20 cellular contexts compared by ENCODE assay signal in the genomic region with DNA sequence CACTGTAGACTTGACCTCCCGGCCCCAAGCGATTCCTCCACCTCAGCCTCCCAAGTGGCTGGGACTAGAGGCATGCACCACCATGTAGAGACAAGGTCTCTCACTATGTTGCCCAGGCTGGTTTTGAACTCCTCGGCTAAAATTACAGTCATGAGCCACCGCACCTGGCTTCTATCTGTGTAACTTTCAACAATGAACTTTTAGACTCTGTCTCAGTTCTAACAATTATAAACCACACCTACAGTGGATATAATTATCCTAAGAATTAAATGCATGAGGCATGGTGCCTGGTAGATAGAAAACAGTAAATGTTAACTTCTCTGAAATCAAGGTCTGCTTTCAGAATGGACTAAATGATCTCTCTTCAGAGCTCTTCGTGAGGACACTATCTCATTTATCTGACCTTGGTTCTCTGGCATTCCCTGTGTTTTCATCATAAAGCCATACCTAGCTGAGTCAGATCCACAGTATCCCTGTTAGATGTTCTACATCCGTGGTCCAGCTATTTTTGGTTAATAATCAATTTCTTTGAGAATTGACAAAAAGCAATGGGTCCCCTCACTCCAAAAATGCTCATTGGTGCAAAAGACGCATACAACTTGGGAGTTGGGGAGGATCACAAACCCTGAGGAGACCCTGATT. TPM values are rescaled to one million over a fixed set of nuclear protein-coding genes. Genes with fewer than 3 reads are reported as not detected.
A peak's percentile ranks its signal among the peaks of the same experiment; 100 is the strongest.
DNase-seq lines count a peak whose midpoint lies in the region; ATAC-seq, FAIRE-seq and TF ChIP-seq lines count a peak whose summit lies in the region.
"Had no signal": no experiment of that assay in that cellular context is flagged by ENCODE, and none has a peak within 500 bp of the region (broad histone marks: within the 10 kb centered on the region; RNA-seq: fewer than 3 reads in every experiment).

No MANE protein-coding gene starts in this region.

- H3K79me1 ChIP-seq in neuronal stem cell (ENCODE audit: low read depth, low read length), result no peaks in the 10 kb centered on the region

- H3K4me2 ChIP-seq in A549 (peak overlapping the region; percentile 67), neuronal stem cell (ENCODE audit: insufficient read depth, low read length, poor library complexity, severe bottlenecking) (no peak overlapping the region)
- H3K4me2 ChIP-seq: BLaER1 had no signal

- TF ChIP-seq CTCF in A549 (IDR thresholded peaks at IDR 0.05) (no peak), Caco-2 (IDR thresholded peaks at IDR 0.05; ENCODE audit: insufficient read depth in 1 of 2, low read depth in 1 of 2, low read length in 1 of 2, severe bottlenecking in 1 of 2, unreplicated experiment in 1 of 2) (no peak), epithelial cell of proximal tubule (conservative IDR thresholded peaks at IDR 0.05; ENCODE audit: low read depth, low read length) (no peak)

- peaks cover 46% of the 10 kb centered on the region for H3K4me1 Mint-ChIP-seq in Caco-2 (ENCODE audit: low read depth, unreplicated experiment)

- peak overlapping the region; percentile 33 for H3K14ac ChIP-seq in neuronal stem cell (ENCODE audit: low read length)

- no peak overlapping the region for H3K18ac ChIP-seq in neuronal stem cell (ENCODE audit: low read length)

- peak overlapping the region; percentile 51 for H3K4me3 Mint-ChIP-seq in Caco-2 (ENCODE audit: unreplicated experiment)
- H3K4me3 Mint-ChIP-seq: HFFc6 had no signal

- H2BK5ac ChIP-seq in neuronal stem cell (ENCODE audit: low read length), result no peak overlapping the region

- POLR2A ChIA-PET in A549 (lab: Yijun Ruan, JAX), result no interaction called here
- POLR2A ChIA-PET in Caco-2 (lab: Charles Lee), result no interaction called here

- TF ChIP-seq EP300 in A549 (IDR thresholded peaks at IDR 0.05), result no peak

- H3K27me3 ChIP-seq in Caco-2 (replicated peaks; ENCODE audit: control insufficient read depth, insufficient read depth, low read length) (no peaks in the 10 kb centered on the region), neuronal stem cell (ENCODE audit: control insufficient read depth in 3 of 3, insufficient read depth in 3 of 3, low read depth in 1 of 3, low read length in 3 of 3) (no peaks in the 10 kb centered on the region)
- H3K27me3 ChIP-seq: BLaER1, MG63 had no signal

- peak overlapping the region; percentile 79 for H3K27ac Mint-ChIP-seq in Caco-2 (ENCODE audit: unreplicated experiment)
- H3K27ac Mint-ChIP-seq: HFFc6 had no signal

- no TSS peak for BruUV-seq in Caco-2 (replicated peaks; lab: Mats Ljungman, UMichigan)

- H4K91ac ChIP-seq in neuronal stem cell (ENCODE audit: low read depth, low read length, poor library complexity), result no peak overlapping the region

- DNase-seq in A549 (ENCODE audit: low read depth in 1 of 2, low spot score in 1 of 2), result no peak
- no peak for DNase-seq in Caco-2
- no peak for DNase-seq in epithelial cell of proximal tubule (ENCODE audit: low read depth)
- DNase-seq in neuronal stem cell (ENCODE audit: low spot score), result no peak
- DNase-seq in NCI-H524 (lab: John Stamatoyannopoulos, UW), result no peak
- no peak for DNase-seq in NCI-H82 (lab: John Stamatoyannopoulos, UW)
- DNase-seq in globus pallidus (ENCODE audit: low spot score), result no peak
- DNase-seq: H7, HFFc6, Kasumi-1, MG63, NCI-H1092, NCI-H2081, NCI-H446 treated with DMSO at 0.1 percent for 48 hours, NCI-H748 treated with DMSO at 0.1 percent for 48 hours, RPMI8226 had no signal

- no peak for TF ChIP-seq RAD21 in A549 (conservative IDR thresholded peaks at IDR 0.05 in 1 of 2, IDR thresholded peaks at IDR 0.05 in 1 of 2)

- CTCF ChIA-PET in A549 (lab: Yijun Ruan, JAX) (interaction anchor here (0.8 to 1.1 kb wide), 2 partner anchors 16 to 80 kb away, joined by 3 read pairs; no protein-coding TSS in a partner anchor), Caco-2 (lab: Charles Lee) (no interaction called here)

- H4K8ac ChIP-seq in neuronal stem cell (ENCODE audit: low read depth, low read length), result no peak overlapping the region

- no peak for FAIRE-seq in A549 (lab: Jason Lieb, UNC)
- FAIRE-seq: G401.6, HTR-8/SVneo had no signal

- peaks cover 86% of the 10 kb centered on the region for H3K36me3 Mint-ChIP-seq in Caco-2 (ENCODE audit: insufficient read depth, unreplicated experiment)

- TF ChIP-seq POLR2A in A549 (IDR thresholded peaks at IDR 0.05; ENCODE audit: low read length), result no peak

- no peak for ATAC-seq in A549

- H3K36me3 ChIP-seq in Caco-2 (ENCODE audit: control insufficient read depth, insufficient read depth, low read length) (peaks cover 19% of the 10 kb centered on the region), neuronal stem cell (replicated peaks in 1 of 2; ENCODE audit: control insufficient read depth in 2 of 2, insufficient read depth in 2 of 2, low read length in 2 of 2) (no peaks in the 10 kb centered on the region)
- H3K36me3 ChIP-seq: BLaER1, MG63 had no signal

- H3K4me1 ChIP-seq in A549, result peaks cover 98% of the 10 kb centered on the region
- H3K4me1 ChIP-seq in Caco-2, result peaks cover 67% of the 10 kb centered on the region
- H3K4me1 ChIP-seq in neuronal stem cell (ENCODE audit: control insufficient read depth in 2 of 2, insufficient read depth in 1 of 2, low read depth in 1 of 2, low read length in 2 of 2), result no peaks in the 10 kb centered on the region
- H3K4me1 ChIP-seq: BLaER1 had no signal

- H3K27me3 Mint-ChIP-seq in Caco-2 (ENCODE audit: insufficient read depth, unreplicated experiment), result no peaks in the 10 kb centered on the region

- H3K23ac ChIP-seq in neuronal stem cell (ENCODE audit: low read depth, low read length, poor library complexity), result no peak overlapping the region

- WGBS in A549 (ENCODE audit: missing lambda C conversion rate), result 56% methylated on average over 7 of the region's 7 CpGs
- WGBS in neuronal stem cell (ENCODE audit: extremely low coverage in 2 of 2, insufficient read length in 2 of 2, insufficient replicate concordance in 1 of 2), 2 donors, result no CpG with 5 or more reads among the region's 7 CpGs

- no peak overlapping the region for H3K9ac ChIP-seq in neuronal stem cell (ENCODE audit: low read depth, low read length, poor library complexity)
- H3K9ac ChIP-seq: BLaER1 had no signal

- no peak overlapping the region for H2AFZ ChIP-seq in neuronal stem cell (ENCODE audit: low read length)

- H3K4me3 ChIP-seq in A549 (peak overlapping the region; percentile 0; the same call in 1 of the 3 replicates), Caco-2 (ENCODE audit: low read depth, low read length) (no peak overlapping the region), epithelial cell of proximal tubule (ENCODE audit: low read depth, low read length) (peak overlapping the region; percentile 37), neuronal stem cell (ENCODE audit: low read length in 2 of 2) (no peak overlapping the region)
- H3K4me3 ChIP-seq: BLaER1, MG63 had no signal

- H3K9me3 Mint-ChIP-seq in Caco-2 (ENCODE audit: unreplicated experiment), result no peaks in the 10 kb centered on the region

- no peak overlapping the region for H2BK15ac ChIP-seq in neuronal stem cell (ENCODE audit: low read length)

- H3K27ac ChIP-seq in A549, result peak overlapping the region; percentile 89 to 94
- H3K27ac ChIP-seq in neuronal stem cell (replicated peaks; ENCODE audit: low read length), result no peak overlapping the region
- H3K27ac ChIP-seq: BLaER1 had no signal

- no peak overlapping the region for H2AK5ac ChIP-seq in neuronal stem cell (ENCODE audit: low read depth, low read length)

- intact Hi-C loops in Caco-2 (cut with micrococcal nuclease; ENCODE audit: unreplicated experiment), result no loop called here

- no peaks in the 10 kb centered on the region for H3K9me3 ChIP-seq in A549
- H3K9me3 ChIP-seq in Caco-2, result no peaks in the 10 kb centered on the region
- no peaks in the 10 kb centered on the region for H3K9me3 ChIP-seq in neuronal stem cell (replicated peaks in 1 of 2; ENCODE audit: control insufficient read depth in 2 of 2, insufficient read depth in 1 of 2, low read depth in 1 of 2, low read length in 2 of 2)
- H3K9me3 ChIP-seq: BLaER1, MG63 had no signal

- H3K4ac ChIP-seq in neuronal stem cell (ENCODE audit: low read length), result no peak overlapping the region

- no peak overlapping the region for H2BK12ac ChIP-seq in neuronal stem cell (ENCODE audit: low read length)

- no peak overlapping the region for H2BK120ac ChIP-seq in neuronal stem cell (ENCODE audit: low read depth, low read length)

TF ChIP-seq in A549, 52 proteins besides CTCF, POLR2A, EP300 and RAD21 (continues in another document):
- TF ChIP-seq, protein P1, sequence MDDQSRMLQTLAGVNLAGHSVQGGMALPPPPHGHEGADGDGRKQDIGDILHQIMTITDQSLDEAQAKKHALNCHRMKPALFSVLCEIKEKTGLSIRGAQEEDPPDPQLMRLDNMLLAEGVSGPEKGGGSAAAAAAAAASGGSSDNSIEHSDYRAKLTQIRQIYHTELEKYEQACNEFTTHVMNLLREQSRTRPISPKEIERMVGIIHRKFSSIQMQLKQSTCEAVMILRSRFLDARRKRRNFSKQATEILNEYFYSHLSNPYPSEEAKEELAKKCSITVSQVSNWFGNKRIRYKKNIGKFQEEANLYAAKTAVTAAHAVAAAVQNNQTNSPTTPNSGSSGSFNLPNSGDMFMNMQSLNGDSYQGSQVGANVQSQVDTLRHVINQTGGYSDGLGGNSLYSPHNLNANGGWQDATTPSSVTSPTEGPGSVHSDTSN (IDR thresholded peaks at IDR 0.05), result no peak
- peak; percentile 22; the same call in 1 of the 2 replicates for TF ChIP-seq GATA3 (IDR thresholded peaks at IDR 0.05; ENCODE audit: borderline replicate concordance)
- TF ChIP-seq MAZ (IDR thresholded peaks at IDR 0.05; ENCODE audit: borderline replicate concordance, low read depth, low read length), result no peak

RNA-seq across cellular contexts. Expression of a gene that starts 7.2 kb away (rescaled TPM):
- 94.7 and 143 TPM in 2 replicates for polyA plus RNA-seq in A549 (2011; rRNA removed)
- polyA plus RNA-seq in A549 (2012; cell fraction: cytosol; rRNA removed), result 58.3 and 77.3 TPM in 2 replicates
- 48.5 and 87.7 TPM in 2 replicates for polyA plus RNA-seq in A549 (2012; cell fraction: nucleus; rRNA removed)
- polyA plus RNA-seq in A549 (2017; fragmentation: RNase III; extraction: RNeasy Plus Mini Kit Qiagen cat#74134 plus additional on column Dnase treatment), result 99.1 to 103 TPM (median 101 TPM) in 3 replicates
- polyA minus RNA-seq in A549 (2011; rRNA and poly(A)+ RNA removed), result 328 and 421 TPM in 2 replicates
- 135 and 144 TPM in 2 replicates for total RNA-seq in Caco-2 (2022)
- 11.4 and 25.8 TPM in 2 replicates for total RNA-seq in epithelial cell of proximal tubule
- 0.07 TPM for polyA plus RNA-seq in neuronal stem cell (2013, experiment 1 of 2)
- 0.12 TPM for polyA plus RNA-seq in neuronal stem cell (2013, experiment 2 of 2)
- total RNA-seq: A673, H7, HFFc6 had no signal

RNA-seq across cellular contexts. Expression of a gene that starts 57.1 kb away (rescaled TPM):
- polyA plus RNA-seq in A549 (2011; rRNA removed), result 0.13 and 0.24 TPM in 2 replicates
- 0.05 and 0.06 TPM in 2 replicates for polyA plus RNA-seq in A549 (2012; cell fraction: cytosol; rRNA removed)
- polyA plus RNA-seq in A549 (2012; cell fraction: nucleus; rRNA removed), result 0.06 and 0.17 TPM in 2 replicates
- polyA plus RNA-seq in A549 (2017; fragmentation: RNase III; extraction: RNeasy Plus Mini Kit Qiagen cat#74134 plus additional on column Dnase treatment), result 0.05 to 0.17 TPM (median 0.07 TPM) in 3 replicates
- 0.54 TPM in 1 of 2 replicates, not detected in the other for polyA minus RNA-seq in A549 (2011; rRNA and poly(A)+ RNA removed)
- total RNA-seq in Caco-2 (2022), result 0.32 and 0.41 TPM in 2 replicates
- total RNA-seq in epithelial cell of proximal tubule, result 0.12 TPM in 1 of 2 replicates, not detected in the other
- polyA plus RNA-seq in neuronal stem cell (2013, experiment 1 of 2), result 0.33 TPM
- polyA plus RNA-seq in neuronal stem cell (2013, experiment 2 of 2), result 0.19 TPM

Comparison
In these comparisons a context has a peak if more than half of its experiments do, and no peak if none do; other contexts are left out.
1. H3K4me3 ChIP-seq: peak in A549 (single experiment) and epithelial cell of proximal tubule (single experiment); none in Caco-2 (single experiment) and neuronal stem cell (0 of 2).